ENCODE assay signal across 15 cellular contexts in the genomic region with DNA sequence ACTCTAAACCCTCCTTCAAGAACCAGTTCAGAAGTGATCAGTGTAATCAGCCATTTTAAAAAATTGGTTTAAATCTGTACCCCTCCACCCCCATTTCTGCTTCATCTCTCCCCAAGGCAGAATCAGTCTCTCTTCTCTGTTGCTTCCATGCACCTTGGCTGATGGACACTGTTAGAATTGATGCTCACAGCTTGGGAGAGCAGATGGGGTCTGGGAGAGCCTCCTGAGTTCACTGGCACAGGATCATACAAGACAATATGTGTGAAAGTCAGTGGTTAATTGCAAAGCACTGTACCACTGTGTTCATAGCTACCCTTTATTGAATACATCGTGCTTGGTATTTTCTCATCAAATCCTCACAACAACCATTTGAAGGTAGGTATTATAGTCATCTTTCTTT.
DNase-seq lines count a peak whose midpoint lies in the region; ATAC-seq and TF ChIP-seq lines count a peak whose summit lies in the region.
"Had no signal": no experiment of that assay in that cellular context is flagged by ENCODE, and none has a peak within 500 bp of the region (broad histone marks: within the 10 kb centered on the region; RNA-seq: fewer than 3 reads in every experiment).

No MANE protein-coding gene starts in this region.

- H3K4me1 ChIP-seq in stomach = peaks cover 16 to 82% (median 69%) of the 10 kb centered on the region in 4 donors
- peaks cover 5 to 15% (median 13%) of the 10 kb centered on the region in 4 donors for H3K4me1 ChIP-seq in transverse colon

- ATAC-seq in GM21528 (IDR thresholded peaks at IDR 0.05; ENCODE audit: low FRiP score, unreplicated experiment) (no peak), GM18873 (IDR thresholded peaks at IDR 0.05; ENCODE audit: low FRiP score, unreplicated experiment) (no peak)

- H3K36me3 ChIP-seq in stomach (no peaks in the 10 kb centered on the region), transverse colon (no peaks in the 10 kb centered on the region)

- no peak overlapping the region for H3K4me3 ChIP-seq in stomach
- H3K4me3 ChIP-seq in transverse colon = no peak overlapping the region
- H3K4me3 ChIP-seq: PC-9 had no signal

- H3K9me3 ChIP-seq in stomach (no peaks in the 10 kb centered on the region), transverse colon (no peaks in the 10 kb centered on the region)

- TF ChIP-seq CTCF in stomach (IDR thresholded peaks at IDR 0.05) (no peak), transverse colon (IDR thresholded peaks at IDR 0.05) (no peak)

- H3K27me3 ChIP-seq in stomach = no peaks in the 10 kb centered on the region
- no peaks in the 10 kb centered on the region for H3K27me3 ChIP-seq in transverse colon

- DNase-seq in DMS 273 (lab: John Stamatoyannopoulos, UW; ENCODE audit: unreplicated experiment) (peak; percentile 58), DMS 273 treated with DMSO at 0.1 percent for 48 hours (lab: John Stamatoyannopoulos, UW) (no peak), NCI-H446 treated with DMSO at 0.1 percent for 48 hours (lab: John Stamatoyannopoulos, UW) (peak; percentile 76), cerebellum (ENCODE audit: low spot score) (peak; percentile 83), stomach (no peak), transverse colon (no peak)
- DNase-seq: DMS153, GF-D8, NCI-H187 treated with DMSO at 0.1 percent for 48 hours, NCI-H748 treated with DMSO at 0.1 percent for 48 hours, PC-9 had no signal

- TF ChIP-seq EP300 in stomach (IDR thresholded peaks at IDR 0.05) (no peak), transverse colon (IDR thresholded peaks at IDR 0.05; ENCODE audit: low read depth) (no peak)

- TF ChIP-seq POLR2A in stomach (IDR thresholded peaks at IDR 0.05) (no peak), transverse colon (IDR thresholded peaks at IDR 0.05) (no peak)

- intact Hi-C loops in stomach (cut with DNase I; ENCODE audit: low total_unique reads) = no loop called here
- intact Hi-C loops in transverse colon (cut with DNase I; ENCODE audit: low total_unique reads) = loop anchor here (5.0 kb wide), 1 partner anchor 142 kb away; the partner anchor contains the start of gene ROR1

- in situ Hi-C loops in transverse colon (cut with MboI; ENCODE audit: low pct_ligation_motif_present in 1 of 4, low pct_unique_long_range_greater_than_20kb in 1 of 4, low sequenced_read_pairs in 3 of 4) = loop anchor here in 1 of 4 donors (25.0 kb wide), 1 partner anchor 227 kb away; no protein-coding TSS in a partner anchor

- 89 to 100% (median 95%) methylated on average over 1 of the region's 1 CpG for WGBS in stomach, 5 donors
- WGBS in transverse colon (ENCODE audit: low coverage in 1 of 2), 2 donors = 92% methylated on average over 1 of the region's 1 CpG; no CpG with 5 or more reads in 1 of the 2 donors

- H3K27ac ChIP-seq in stomach (peak overlapping the region in 4 of 5 donors; percentile 67 to 77 (median 72)), transverse colon (no peak overlapping the region)
- H3K27ac ChIP-seq: 22Rv1, KMS-11, PC-9 had no signal

Comparison
In these comparisons a context has a peak if more than half of its experiments do, and no peak if none do; other contexts are left out.
1. DNase-seq: peak in DMS 273 (single experiment), NCI-H446 treated with DMSO at 0.1 percent for 48 hours (single experiment) and cerebellum (single experiment); none in DMS 273 treated with DMSO at 0.1 percent for 48 hours (single experiment), stomach (single experiment) and transverse colon (single experiment).
2. H3K27ac ChIP-seq: peak in stomach (4 of 5); none in transverse colon (0 of 4).